In the genomic region with DNA sequence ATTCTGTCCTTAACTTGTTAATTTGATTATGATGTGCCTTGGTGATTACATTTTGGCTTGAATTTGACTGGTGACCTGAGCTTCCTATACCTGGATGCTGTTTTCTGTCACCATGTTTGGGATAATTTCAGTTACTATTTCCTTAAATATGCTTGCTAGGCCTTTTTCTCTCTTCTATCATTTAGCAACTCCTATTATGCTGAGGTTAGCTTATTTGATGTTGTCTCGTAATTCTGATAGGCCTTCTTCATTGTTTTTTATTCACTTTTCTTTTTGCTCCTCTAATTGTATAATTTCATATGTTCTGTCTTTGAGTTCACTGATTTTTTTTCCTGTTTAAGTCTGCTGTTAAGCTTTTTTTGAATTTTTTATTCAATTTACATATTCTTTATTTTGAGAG, we compare ENCODE assay signal across 2 cellular contexts.
TF ChIP-seq lines count a peak whose summit lies in the region.

No MANE protein-coding gene starts in this region.

TF ChIP-seq in HepG2, 621 proteins besides CTCF, POLR2A, EP300 and RAD21:
- peak; percentile 78 to 89; a peak in 3 of 4 replicates for TF ChIP-seq MAFK (conservative IDR thresholded peaks at IDR 0.05 in 1 of 2, IDR thresholded peaks at IDR 0.05 in 1 of 2; ENCODE audit: low read length in 2 of 2)
- TF ChIP-seq HNRNPK (IDR thresholded peaks at IDR 0.05; ENCODE audit: low read depth, low read length, poor library complexity, severe bottlenecking), result no peak
- TF ChIP-seq MAFF (IDR thresholded peaks at IDR 0.05; ENCODE audit: low read depth, low read length), result peak; percentile 79
- no peak for TF ChIP-seq ZNF430 (CRISPR knock-in tag; IDR thresholded peaks at IDR 0.05)
- no peak for TF ChIP-seq ZNF44 (CRISPR knock-in tag; IDR thresholded peaks at IDR 0.05)
TF ChIP-seq in HepG2: peak in this region for 2.

TF ChIP-seq in K562, 482 proteins besides CTCF, POLR2A, EP300 and RAD21 (continued from another document):
- TF ChIP-seq MAFF (IDR thresholded peaks at IDR 0.05; ENCODE audit: low read length) (0 out of 2 replicates have a peak, but pooled peaks have one; percentile 28), ZNF217 (CRISPR knock-in tag; IDR thresholded peaks at IDR 0.05) (no peak), MAFG (tag; conservative IDR thresholded peaks at IDR 0.05) (0 out of 2 replicates have a peak, but pooled peaks have one; percentile 18), MAFK (IDR thresholded peaks at IDR 0.05; ENCODE audit: low read length) (peak; percentile 18; the same call in 1 of the 2 replicates), RBM15 (IDR thresholded peaks at IDR 0.05; ENCODE audit: insufficient read depth, low read length) (no peak), NFATC3 (IDR thresholded peaks at IDR 0.05) (no peak), ZNF282 (CRISPR knock-in tag; IDR thresholded peaks at IDR 0.05) (no peak), ZNF75A (CRISPR knock-in tag; IDR thresholded peaks at IDR 0.05) (no peak)
- TF ChIP-seq, protein P1, sequence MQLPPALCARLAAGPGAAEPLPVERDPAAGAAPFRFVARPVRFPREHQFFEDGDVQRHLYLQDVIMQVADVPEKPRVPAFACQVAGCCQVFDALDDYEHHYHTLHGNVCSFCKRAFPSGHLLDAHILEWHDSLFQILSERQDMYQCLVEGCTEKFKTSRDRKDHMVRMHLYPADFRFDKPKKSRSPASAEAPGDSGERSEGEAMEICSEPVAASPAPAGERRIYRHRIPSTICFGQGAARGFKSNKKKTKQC (CRISPR knock-in tag; IDR thresholded peaks at IDR 0.05), result no peak
- TF ChIP-seq, protein P2, sequence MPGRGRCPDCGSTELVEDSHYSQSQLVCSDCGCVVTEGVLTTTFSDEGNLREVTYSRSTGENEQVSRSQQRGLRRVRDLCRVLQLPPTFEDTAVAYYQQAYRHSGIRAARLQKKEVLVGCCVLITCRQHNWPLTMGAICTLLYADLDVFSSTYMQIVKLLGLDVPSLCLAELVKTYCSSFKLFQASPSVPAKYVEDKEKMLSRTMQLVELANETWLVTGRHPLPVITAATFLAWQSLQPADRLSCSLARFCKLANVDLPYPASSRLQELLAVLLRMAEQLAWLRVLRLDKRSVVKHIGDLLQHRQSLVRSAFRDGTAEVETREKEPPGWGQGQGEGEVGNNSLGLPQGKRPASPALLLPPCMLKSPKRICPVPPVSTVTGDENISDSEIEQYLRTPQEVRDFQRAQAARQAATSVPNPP (IDR thresholded peaks at IDR 0.05; ENCODE audit: borderline replicate concordance, insufficient read depth, insufficient read length), result no peak
